ENCODE assay signal across 15 cellular contexts in genomic region chr22:21012446-21013407, GRCh38. TPM values are rescaled to one million over a fixed set of nuclear protein-coding genes. Genes with fewer than 3 reads are reported as not detected.
A peak's percentile ranks its signal among the peaks of the same experiment; 100 is the strongest.
DNase-seq lines count a peak whose midpoint lies in the region; ATAC-seq and TF ChIP-seq lines count a peak whose summit lies in the region.
"Had no signal": no experiment of that assay in that cellular context is flagged by ENCODE, and none has a peak within 500 bp of the region (broad histone marks: within the 10 kb centered on the region; RNA-seq: fewer than 3 reads in every experiment).

No MANE protein-coding gene starts in this region.

- no peak for DNase-seq in CD8-positive, alpha-beta T cell
- DNase-seq in ascending aorta (ENCODE audit: low spot score in 2 of 2) (no peak), Caco-2 (no peak), hepatic stellate cell (ENCODE audit: low spot score) (no peak)
- peak in 1 of 10 donors; percentile 38 for DNase-seq in naive thymus-derived CD8-positive, alpha-beta T cell
- DNase-seq: effector CD4-positive, alpha-beta T cell; NCI-H1105 treated with DMSO at 0.1 percent for 48 hours; NCI-H774; Right ventricle myocardium superior had no signal

- H3K36me3 ChIP-seq in CD8-positive, alpha-beta T cell (ENCODE audit: insufficient read depth, low read length), result no peaks in the 10 kb centered on the region
- H3K36me3 ChIP-seq in HUES6 (ENCODE audit: control insufficient read depth, insufficient read depth, low read length) (peaks cover 4% of the 10 kb centered on the region; the same call in 1 of the 2 replicates), ascending aorta (no peaks in the 10 kb centered on the region), Caco-2 (ENCODE audit: control insufficient read depth, insufficient read depth, low read length) (no peaks in the 10 kb centered on the region)

- H3K27me3 Mint-ChIP-seq in CD8-positive, alpha-beta T cell (ENCODE audit: low read depth), result no peaks in the 10 kb centered on the region
- H3K27me3 Mint-ChIP-seq in naive thymus-derived CD8-positive, alpha-beta T cell, result no peaks in the 10 kb centered on the region
- H3K27me3 Mint-ChIP-seq in Caco-2 (ENCODE audit: insufficient read depth, unreplicated experiment), result no peaks in the 10 kb centered on the region

- H3K9me3 ChIP-seq in CD8-positive, alpha-beta T cell (ENCODE audit: low read length), result no peaks in the 10 kb centered on the region
- H3K9me3 ChIP-seq in HUES6 (ENCODE audit: control insufficient read depth, insufficient read depth, low read depth, low read length), result no peaks in the 10 kb centered on the region
- H3K9me3 ChIP-seq in ascending aorta, result no peaks in the 10 kb centered on the region
- no peaks in the 10 kb centered on the region for H3K9me3 ChIP-seq in Caco-2

- intact Hi-C loops in CD8-positive, alpha-beta T cell (cut with DNase I, micrococcal nuclease), result loop anchor here in 1 of 2 experiments (5.0 kb wide), 1 partner anchor 50 kb away; no protein-coding TSS in a partner anchor
- intact Hi-C loops in ascending aorta (cut with DNase I) (no loop called here), Caco-2 (cut with micrococcal nuclease; ENCODE audit: unreplicated experiment) (no loop called here)

- H3K4me3 ChIP-seq in CD8-positive, alpha-beta T cell (ENCODE audit: low read depth, low read length), result no peak overlapping the region
- H3K4me3 ChIP-seq in HUES6 (ENCODE audit: low read depth, low read length) (peak overlapping the region; percentile 70), ascending aorta (no peak overlapping the region), Caco-2 (ENCODE audit: low read depth, low read length) (no peak overlapping the region)

- no peaks in the 10 kb centered on the region for H3K36me3 Mint-ChIP-seq in CD8-positive, alpha-beta T cell
- H3K36me3 Mint-ChIP-seq in naive thymus-derived CD8-positive, alpha-beta T cell, result no peaks in the 10 kb centered on the region
- H3K36me3 Mint-ChIP-seq in Caco-2 (ENCODE audit: insufficient read depth, unreplicated experiment), result peaks cover 7% of the 10 kb centered on the region

- H3K9me3 Mint-ChIP-seq in CD8-positive, alpha-beta T cell, result no peaks in the 10 kb centered on the region
- no peaks in the 10 kb centered on the region for H3K9me3 Mint-ChIP-seq in naive thymus-derived CD8-positive, alpha-beta T cell
- H3K9me3 Mint-ChIP-seq in Caco-2 (ENCODE audit: unreplicated experiment), result no peaks in the 10 kb centered on the region

- no TSS peak for BruUV-seq in Caco-2 (replicated peaks; lab: Mats Ljungman, UMichigan)

- peak overlapping the region; percentile 8 for H3K4me3 Mint-ChIP-seq in CD8-positive, alpha-beta T cell
- H3K4me3 Mint-ChIP-seq in naive thymus-derived CD8-positive, alpha-beta T cell, result peak overlapping the region; percentile 57 to 87 (median 77)
- no peak overlapping the region for H3K4me3 Mint-ChIP-seq in Caco-2 (ENCODE audit: unreplicated experiment)

- POLR2A ChIA-PET in CD8-positive, alpha-beta T cell (lab: Charles Lee), result interaction anchor here (1.8 kb wide), 1 partner anchor 10 kb away, joined by 7 read pairs; the partner anchor contains the start of gene THAP7
- POLR2A ChIA-PET in naive thymus-derived CD8-positive, alpha-beta T cell (lab: Charles Lee), result interaction anchor here (1.6 to 6.3 kb wide), 2 partner anchors 9 to 31 kb away, joined by 6 to 41 read pairs; partner anchors contain the start of genes LZTR1 and THAP7
- POLR2A ChIA-PET in Caco-2 (lab: Charles Lee), result no interaction called here

- no peak for ATAC-seq in CD8-positive, alpha-beta T cell
- no peak for ATAC-seq in naive thymus-derived CD8-positive, alpha-beta T cell
- ATAC-seq in GM19467 (IDR thresholded peaks at IDR 0.05; ENCODE audit: unreplicated experiment) (no peak), HG02571 (IDR thresholded peaks at IDR 0.05; ENCODE audit: unreplicated experiment) (no peak)
- ATAC-seq: HepG2 had no signal

- no peak overlapping the region for H3K9ac ChIP-seq in HUES6 (ENCODE audit: low read length)

- CTCF ChIA-PET in CD8-positive, alpha-beta T cell (lab: Charles Lee), result interaction anchor here (1.1 kb wide), 1 partner anchor 10 kb away, joined by 6 read pairs; the partner anchor contains the start of gene THAP7
- CTCF ChIA-PET in Caco-2 (lab: Charles Lee), result no interaction called here

- H3K27me3 ChIP-seq in CD8-positive, alpha-beta T cell (ENCODE audit: insufficient read depth, low read length), result no peaks in the 10 kb centered on the region
- H3K27me3 ChIP-seq in HUES6 (ENCODE audit: control insufficient read depth, insufficient read depth, low read length) (0 out of 2 replicates have a peak, but pooled peaks cover 4% of the 10 kb centered on the region), ascending aorta (no peaks in the 10 kb centered on the region), Caco-2 (replicated peaks; ENCODE audit: control insufficient read depth, insufficient read depth, low read length) (no peaks in the 10 kb centered on the region)
- H3K27me3 ChIP-seq: foreskin keratinocyte had no signal

- peaks cover 27% of the 10 kb centered on the region for H3K4me1 Mint-ChIP-seq in CD8-positive, alpha-beta T cell (ENCODE audit: low read depth)
- H3K4me1 Mint-ChIP-seq in naive thymus-derived CD8-positive, alpha-beta T cell, result peaks cover 11 to 34% (median 33%) of the 10 kb centered on the region in 4 donors
- peaks cover 17% of the 10 kb centered on the region for H3K4me1 Mint-ChIP-seq in Caco-2 (ENCODE audit: low read depth, unreplicated experiment)

- H3K27ac Mint-ChIP-seq in CD8-positive, alpha-beta T cell, result no peak overlapping the region
- peak overlapping the region in 9 of 10 donors; percentile 79 to 96 (median 91) for H3K27ac Mint-ChIP-seq in naive thymus-derived CD8-positive, alpha-beta T cell
- H3K27ac Mint-ChIP-seq in Caco-2 (ENCODE audit: unreplicated experiment), result no peak overlapping the region

- peaks cover 23% of the 10 kb centered on the region for H3K4me1 ChIP-seq in CD8-positive, alpha-beta T cell (ENCODE audit: insufficient read depth, low read length)
- H3K4me1 ChIP-seq in HUES6 (ENCODE audit: control insufficient read depth, insufficient read depth, low read length), result peaks cover 31% of the 10 kb centered on the region
- peaks cover 10 to 18% of the 10 kb centered on the region in 2 donors for H3K4me1 ChIP-seq in ascending aorta
- H3K4me1 ChIP-seq in Caco-2, result peaks cover 13% of the 10 kb centered on the region; the same call in 1 of the 2 replicates

- TF ChIP-seq CTCF in CD8-positive, alpha-beta T cell (IDR thresholded peaks at IDR 0.05), result no peak
- TF ChIP-seq CTCF in ascending aorta (IDR thresholded peaks at IDR 0.05), result no peak
- TF ChIP-seq CTCF in Caco-2 (IDR thresholded peaks at IDR 0.05; ENCODE audit: insufficient read depth in 1 of 2, low read depth in 1 of 2, low read length in 1 of 2, severe bottlenecking in 1 of 2, unreplicated experiment in 1 of 2), result no peak

- H3K27ac ChIP-seq in CD8-positive, alpha-beta T cell (ENCODE audit: low read depth, low read length), result no peak overlapping the region
- no peak overlapping the region for H3K27ac ChIP-seq in HUES6 (ENCODE audit: low read depth, low read length)
- peak overlapping the region; percentile 57 to 68 for H3K27ac ChIP-seq in ascending aorta
- H3K27ac ChIP-seq: foreskin keratinocyte had no signal

RNA-seq across cellular contexts. Expression of gene P2RX6, which starts 2.2 kb away (rescaled TPM):
- under 1 TPM; 0.30 to 0.36 TPM for total RNA-seq in CD8-positive, alpha-beta T cell
- total RNA-seq in ascending aorta (not detected), Caco-2 (2022) (0.11 TPM in 1 of 2 replicates, not detected in the other)
- 1 to 10 TPM; 2.7 to 4.5 TPM for total RNA-seq in naive thymus-derived CD8-positive, alpha-beta T cell
- polyA plus RNA-seq in naive thymus-derived CD8-positive, alpha-beta T cell, result 1 to 10 TPM in 1 of 3 donors, under 1 TPM in 2; 0.25 to 1.1 (median 0.74) TPM

RNA-seq across cellular contexts. Expression of gene THAP7, which starts 10.8 kb away (rescaled TPM):
- total RNA-seq in CD8-positive, alpha-beta T cell, result 10 to 100 TPM; 71.2 to 73.6 TPM
- total RNA-seq in ascending aorta (37.9 TPM), Caco-2 (2022) (29.1 and 30.6 TPM in 2 replicates)
- 10 to 100 TPM; 68.5 to 70.5 TPM for total RNA-seq in naive thymus-derived CD8-positive, alpha-beta T cell
- 10 to 100 TPM; 31.7 to 55.5 (median 41.1) TPM for polyA plus RNA-seq in naive thymus-derived CD8-positive, alpha-beta T cell

RNA-seq across cellular contexts. Expression of gene SLC7A4, which starts 19.6 kb away (rescaled TPM):
- total RNA-seq in CD8-positive, alpha-beta T cell, result not detected
- total RNA-seq in ascending aorta (20.4 TPM), Caco-2 (2022) (1.9 and 2.1 TPM in 2 replicates)
- 1 to 10 TPM in 1 of 2 experiments, under 1 TPM in 1; 0.69 to 1.3 TPM for total RNA-seq in naive thymus-derived CD8-positive, alpha-beta T cell
- polyA plus RNA-seq in naive thymus-derived CD8-positive, alpha-beta T cell, result 1 to 10 TPM in 2 of 3 donors, under 1 TPM in 1; 0.99 to 1.4 (median 1.2) TPM
- total RNA-seq: HepG2 had no signal
- polyA plus RNA-seq: HepG2 had no signal

RNA-seq across cellular contexts. Expression of gene LZTR1, which starts 30.6 kb away (rescaled TPM):
- total RNA-seq in CD8-positive, alpha-beta T cell, result 10 to 100 TPM; 42.8 to 44.8 TPM
- 72.8 TPM for total RNA-seq in ascending aorta
- total RNA-seq in naive thymus-derived CD8-positive, alpha-beta T cell, result 100 to 1,000 TPM in 1 of 2 experiments, 10 to 100 TPM in 1; 92.9 to 103 TPM
- polyA plus RNA-seq in naive thymus-derived CD8-positive, alpha-beta T cell, result 10 to 100 TPM in 2 of 3 donors, 1 to 10 TPM in 1; 8.6 to 14.5 (median 12.3) TPM
- 37.2 and 41.3 TPM in 2 replicates for total RNA-seq in Caco-2 (2022)

RNA-seq across cellular contexts. Expression of gene LRRC74B, which starts 33.0 kb away (rescaled TPM):
- not detected for total RNA-seq in CD8-positive, alpha-beta T cell
- total RNA-seq in ascending aorta (2.6 TPM), Caco-2 (2022) (not detected in 2 replicates)
- under 1 TPM in 1 of 2 experiments, not detected in 1; 0.11 TPM for total RNA-seq in naive thymus-derived CD8-positive, alpha-beta T cell
- not detected for polyA plus RNA-seq in naive thymus-derived CD8-positive, alpha-beta T cell
- total RNA-seq: foreskin keratinocyte, HepG2, Right ventricle myocardium superior, smooth muscle cell had no signal
- polyA plus RNA-seq: foreskin keratinocyte, HepG2, smooth muscle cell had no signal

Comparison
In these comparisons a context has a peak if more than half of its experiments do, and no peak if none do; other contexts are left out.
1. H3K27ac ChIP-seq: peak in ascending aorta (2 of 2); none in CD8-positive, alpha-beta T cell (single experiment) and HUES6 (single experiment).
2. H3K27ac Mint-ChIP-seq: peak in naive thymus-derived CD8-positive, alpha-beta T cell (9 of 10); none in CD8-positive, alpha-beta T cell (single experiment) and Caco-2 (single experiment).